ENCODE assay signal across 8 cellular contexts in genomic region chr19:7652061-7652641, GRCh38. TPM values are rescaled to one million over a fixed set of nuclear protein-coding genes. Genes with fewer than 3 reads are reported as not detected.
DNase-seq lines count a peak whose midpoint lies in the region; ATAC-seq and TF ChIP-seq lines count a peak whose summit lies in the region.

No MANE protein-coding gene starts in this region.

- H3K4me3 ChIP-seq in fibroblast of the aortic adventitia (ENCODE audit: low read depth, low read length), result peak overlapping the region; percentile 50
- peak overlapping the region in 2 of 4 donors; percentile 13 to 29 for H3K4me3 ChIP-seq in stomach

- H3K27me3 ChIP-seq in stomach, result peaks cover 0 to 13% (median 0%) of the 10 kb centered on the region in 3 donors

- intact Hi-C loops in stomach (cut with DNase I; ENCODE audit: low total_unique reads), result loop anchor here (5.0 kb wide), 1 partner anchor 150 kb away; no protein-coding TSS in a partner anchor

- peak overlapping the region; percentile 4 for H3K27ac Mint-ChIP-seq in neural crest cell (ENCODE audit: unreplicated experiment)

- TF ChIP-seq CTCF in fibroblast of the aortic adventitia (IDR thresholded peaks at IDR 0.05; ENCODE audit: insufficient read depth, low read length) (peak; percentile 98), neural crest cell (conservative IDR thresholded peaks at IDR 0.05) (peak; percentile 100), stomach (IDR thresholded peaks at IDR 0.05) (peak in 6 of 7 experiments; percentile 63 to 99 (median 98))

- DNase-seq in ELF-1 (ENCODE audit: low read depth, low spot score) (peak; percentile 92), LoVo (ENCODE audit: low spot score) (peak; percentile 89), SHP77 treated with DMSO at 0.1 percent for 48 hours (lab: John Stamatoyannopoulos, UW) (peak; percentile 57), fibroblast of the aortic adventitia (ENCODE audit: low read depth) (peak; percentile 70), neural crest cell (ENCODE audit: low read depth, low spot score) (peak; percentile 96), stomach (peak; percentile 91)
- DNase-seq in activated effector memory CD4-positive, alpha-beta T cell treated with Interleukin-2 at 50 U/mL for 16 hours, result peak; percentile 79

- ATAC-seq in HG03469 (IDR thresholded peaks at IDR 0.05; ENCODE audit: unreplicated experiment), result no peak

- H3K9me3 ChIP-seq in stomach, result no peaks in the 10 kb centered on the region

- H3K4me1 ChIP-seq in stomach, result peaks cover 0 to 17% (median 14%) of the 10 kb centered on the region in 4 donors

- H3K27ac ChIP-seq in stomach, result peak overlapping the region in 4 of 5 donors; percentile 11 to 78 (median 47)

- no peaks in the 10 kb centered on the region for H3K9me3 Mint-ChIP-seq in neural crest cell

- TF ChIP-seq POLR2A in stomach (IDR thresholded peaks at IDR 0.05), result no peak

- peaks cover 39% of the 10 kb centered on the region for H3K27me3 Mint-ChIP-seq in neural crest cell (ENCODE audit: low read depth)

- WGBS in stomach, 5 donors, result 4 to 5% (median 4%) methylated on average over 28 of the region's 28 CpGs

- no peak for TF ChIP-seq EP300 in stomach (IDR thresholded peaks at IDR 0.05)

- H3K36me3 Mint-ChIP-seq in neural crest cell (ENCODE audit: low read depth), result no peaks in the 10 kb centered on the region

- peaks cover 0 to 8% (median 6%) of the 10 kb centered on the region in 4 donors for H3K36me3 ChIP-seq in stomach

- H3K4me1 Mint-ChIP-seq in neural crest cell, result peaks cover 8% of the 10 kb centered on the region

- H3K4me3 Mint-ChIP-seq in neural crest cell, result peak overlapping the region; percentile 24

RNA-seq across cellular contexts. Expression of gene STXBP2, which starts 15.2 kb away (rescaled TPM):
- total RNA-seq in fibroblast of the aortic adventitia (ENCODE audit: low replicate concordance), result 0.90 and 2.8 TPM in 2 replicates
- 4.6 and 5.2 TPM in 2 replicates for total RNA-seq in neural crest cell
- 100 to 1,000 TPM in 4 of 5 donors, 10 to 100 TPM in 1; 46.6 to 734 (median 167) TPM for total RNA-seq in stomach
- polyA plus RNA-seq in stomach, result 100 to 1,000 TPM in 2 of 3 donors, 10 to 100 TPM in 1; 90.1 to 145 (median 130) TPM

RNA-seq across cellular contexts. Expression of gene RETN, which starts 16.7 kb away (rescaled TPM):
- total RNA-seq in fibroblast of the aortic adventitia (ENCODE audit: low replicate concordance) (not detected in 2 replicates), neural crest cell (not detected in 2 replicates), stomach (1 to 10 TPM in 1 of 5 donors, not detected in 4; 9.6 TPM)
- 10 to 100 TPM in 1 of 3 donors, 1 to 10 TPM in 1, not detected in 1; 6.2 to 41.4 TPM for polyA plus RNA-seq in stomach

RNA-seq across cellular contexts. Expression of gene PCP2, which starts 18.6 kb away (rescaled TPM):
- total RNA-seq in fibroblast of the aortic adventitia (ENCODE audit: low replicate concordance), result not detected in 2 replicates
- not detected in 2 replicates for total RNA-seq in neural crest cell
- 1 to 10 TPM in 1 of 5 donors, not detected in 4; 2.7 TPM for total RNA-seq in stomach
- 1 to 10 TPM; 3.7 to 9.3 (median 4.3) TPM for polyA plus RNA-seq in stomach

RNA-seq across cellular contexts. Expression of gene PET100, which starts 22.6 kb away (rescaled TPM):
- total RNA-seq in fibroblast of the aortic adventitia (ENCODE audit: low replicate concordance), result 7.1 and 35.2 TPM in 2 replicates
- total RNA-seq in neural crest cell, result 141 and 165 TPM in 2 replicates
- 10 to 100 TPM in 3 of 5 donors, 1 to 10 TPM in 1, under 1 TPM in 1; 0.89 to 33.2 (median 10.1) TPM for total RNA-seq in stomach
- polyA plus RNA-seq in stomach, result 100 to 1,000 TPM; 115 to 197 (median 188) TPM

RNA-seq across cellular contexts. Expression of gene XAB2, which starts 22.8 kb away (rescaled TPM):
- 26.9 and 30.5 TPM in 2 replicates for total RNA-seq in fibroblast of the aortic adventitia (ENCODE audit: low replicate concordance)
- 47.0 and 47.8 TPM in 2 replicates for total RNA-seq in neural crest cell
- 100 to 1,000 TPM in 1 of 5 donors, 10 to 100 TPM in 4; 24.6 to 106 (median 40.7) TPM for total RNA-seq in stomach
- polyA plus RNA-seq in stomach, result 10 to 100 TPM; 43.2 to 57.5 (median 53.6) TPM
